ENCODE assay signal across 27 cellular contexts in the genomic region with DNA sequence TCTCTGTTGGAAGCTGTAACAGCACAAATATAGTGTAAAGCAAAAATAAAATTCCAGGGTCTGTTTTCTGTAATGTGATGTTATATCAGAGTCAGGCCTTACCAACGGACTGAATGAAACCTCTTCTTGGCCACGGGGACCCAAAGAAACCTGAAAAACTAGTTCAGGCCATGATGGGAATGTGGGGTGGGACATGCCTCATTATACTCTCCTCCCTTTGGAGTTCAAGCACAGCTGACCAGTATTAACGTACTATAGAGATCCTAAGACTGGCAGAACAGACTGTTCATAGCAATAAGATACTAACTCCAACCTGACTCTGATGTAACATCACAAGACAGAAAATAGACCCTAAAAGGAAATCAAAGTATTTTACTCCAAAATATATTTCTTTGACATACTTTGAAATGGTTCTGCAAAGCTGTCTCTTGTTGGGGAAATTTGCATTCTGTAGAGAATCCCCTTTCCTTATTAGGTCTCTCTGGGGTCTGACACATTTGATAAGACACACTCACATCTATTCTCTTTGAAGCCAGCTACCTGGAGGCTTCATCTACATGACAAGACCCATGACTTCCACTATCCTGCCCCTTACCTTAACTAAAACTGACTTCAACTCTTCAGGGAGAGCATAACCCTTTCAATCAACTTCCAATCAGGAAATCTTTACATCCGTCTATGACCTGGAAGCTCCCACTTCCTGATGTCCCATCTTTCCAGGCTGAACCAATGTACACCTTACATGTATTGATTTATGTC.
DNase-seq lines count a peak whose midpoint lies in the region; ATAC-seq, FAIRE-seq and TF ChIP-seq lines count a peak whose summit lies in the region.
"Had no signal": no experiment of that assay in that cellular context is flagged by ENCODE, and none has a peak within 500 bp of the region (broad histone marks: within the 10 kb centered on the region; RNA-seq: fewer than 3 reads in every experiment).

No MANE protein-coding gene starts in this region.

- no peak for FAIRE-seq in K562 (lab: Jason Lieb, UNC)
- FAIRE-seq: GM12892 had no signal

- no peaks in the 10 kb centered on the region for H3K27me3 Mint-ChIP-seq in type B pancreatic cell
- H3K27me3 Mint-ChIP-seq: CD4-positive, alpha-beta memory T cell had no signal

- H3K9ac ChIP-seq in HUES48 (ENCODE audit: low read depth, low read length) = no peak overlapping the region
- no peak overlapping the region for H3K9ac ChIP-seq in K562 (ENCODE audit: insufficient read depth in 1 of 2, low read depth in 2 of 2, low read length in 2 of 2)
- H3K9ac ChIP-seq in iPS-20b (ENCODE audit: low read depth, low read length) = peak overlapping the region; percentile 67; the same call in 1 of the 2 replicates

- no peaks in the 10 kb centered on the region for H4K20me1 ChIP-seq in K562 (replicated peaks; ENCODE audit: control insufficient read depth, insufficient read depth, low read length)

- no peak for TF ChIP-seq EP300 in K562 (IDR thresholded peaks at IDR 0.05; ENCODE audit: low read length)

- peak overlapping the region; percentile 66 for H3K27ac Mint-ChIP-seq in type B pancreatic cell
- H3K27ac Mint-ChIP-seq: CD4-positive, alpha-beta memory T cell had no signal

- no peak for TF ChIP-seq RAD21 in K562 (CRISPR knock-in tag; conservative IDR thresholded peaks at IDR 0.05 in 1 of 2, IDR thresholded peaks at IDR 0.05 in 1 of 2)

- TF ChIP-seq POLR2A in K562 (conservative IDR thresholded peaks at IDR 0.05) = no peak

- 60% methylated on average over 4 of the region's 4 CpGs for WGBS in K562 (ENCODE audit: insufficient coverage, low coverage, missing lambda C conversion rate)

- DNase-seq in K562 (ENCODE audit: extremely low read depth in 1 of 4, low spot score in 3 of 4) (no peak), type B pancreatic cell (ENCODE audit: extremely low spot score, unreplicated experiment) (no peak), NCI-H82 treated with DMSO at 0.1 percent for 48 hours (lab: John Stamatoyannopoulos, UW; ENCODE audit: unreplicated experiment) (no peak), NCI-H1694 treated with DMSO at 0.1 percent for 48 hours (lab: John Stamatoyannopoulos, UW) (no peak), NCI-H1048 (lab: John Stamatoyannopoulos, UW) (no peak)
- DNase-seq: C1 segment of cervical spinal cord; CD4-positive, alpha-beta memory T cell; COR-L47; DMS79 treated with DMSO at 0.1 percent for 48 hours; KG1; MG63; NCI-H1417; NCI-H1694; NCI-H2081; NCI-H2171; NCI-H226; NCI-H510A; NCI-H748 treated with DMSO at 0.1 percent for 48 hours; NK-92 treated with Interleukin-12 subunit alpha and Interleukin-12 subunit beta, amount 100 ng/mL, for 24 hours; PC-3 had no signal

- H3K79me2 ChIP-seq in K562 (ENCODE audit: control insufficient read depth, insufficient read depth, low read length) = peaks cover 68% of the 10 kb centered on the region

- H3K36me3 ChIP-seq in HUES48 (ENCODE audit: control insufficient read depth, insufficient read depth, low read length) (no peaks in the 10 kb centered on the region), K562 (ENCODE audit: control insufficient read depth, insufficient read depth, low read length) (peaks cover 16% of the 10 kb centered on the region; the same call in 2 of the 3 replicates), iPS-20b (ENCODE audit: insufficient read depth, low read depth, low read length) (no peaks in the 10 kb centered on the region)
- H3K36me3 ChIP-seq: MG63, SJCRH30 had no signal

- H3K27ac ChIP-seq in HUES48 (ENCODE audit: low read depth, low read length) (peak overlapping the region; percentile 76), K562 (ENCODE audit: extremely low read depth, low read depth, low read length) (no peak overlapping the region), iPS-20b (ENCODE audit: low read length) (peak overlapping the region; percentile 60)
- H3K27ac ChIP-seq: HL-60, SJCRH30 had no signal

- peaks cover 14% of the 10 kb centered on the region for H3K9me3 Mint-ChIP-seq in type B pancreatic cell

- in situ Hi-C loops in K562 (cut with MboI) = no loop called here

- peak overlapping the region; percentile 58 for H3K4me3 Mint-ChIP-seq in type B pancreatic cell
- H3K4me3 Mint-ChIP-seq: CD4-positive, alpha-beta memory T cell had no signal

- H3K4me1 ChIP-seq in HUES48 (ENCODE audit: control insufficient read depth, insufficient read depth, low read length) (peaks cover 28% of the 10 kb centered on the region), K562 (replicated peaks in 1 of 2; ENCODE audit: control insufficient read depth in 2 of 2, insufficient read depth in 2 of 2, low read length in 2 of 2) (peaks cover 0 to 13% of the 10 kb centered on the region in 2 experiments; a peak in 3 of 5 replicates), iPS-20b (ENCODE audit: insufficient read depth, low read length) (peaks cover 22% of the 10 kb centered on the region; the same call in 1 of the 2 replicates)
- H3K4me1 ChIP-seq: SJCRH30 had no signal

- TF ChIP-seq CTCF in K562 (IDR thresholded peaks at IDR 0.05 in 2 of 3, conservative IDR thresholded peaks at IDR 0.05 in 1 of 3; ENCODE audit: insufficient read depth in 2 of 3, low read depth in 1 of 3, low read length in 3 of 3) (no peak), type B pancreatic cell (conservative IDR thresholded peaks at IDR 0.05) (no peak)

- peaks cover 10% of the 10 kb centered on the region for H3K36me3 Mint-ChIP-seq in type B pancreatic cell
- H3K36me3 Mint-ChIP-seq: CD4-positive, alpha-beta memory T cell had no signal

- no peak for ATAC-seq in K562
- no peak for ATAC-seq in GM21526 (IDR thresholded peaks at IDR 0.05; ENCODE audit: low FRiP score, unreplicated experiment)
- ATAC-seq: PC-3, SK-N-SH treated with all-trans-retinoic acid at 6 μM for 48 hours had no signal

- H3K9me3 ChIP-seq in HUES48 (ENCODE audit: control insufficient read depth, insufficient read depth, low read length) (no peaks in the 10 kb centered on the region), K562 (replicated peaks; ENCODE audit: control insufficient read depth, insufficient read depth, low read depth, low read length) (no peaks in the 10 kb centered on the region; the same call in none of the 2 replicates), iPS-20b (ENCODE audit: insufficient read depth, low read depth, low read length) (no peaks in the 10 kb centered on the region)
- H3K9me3 ChIP-seq: MG63, SJCRH30 had no signal

- peaks cover 4% of the 10 kb centered on the region for H3K4me1 Mint-ChIP-seq in type B pancreatic cell (ENCODE audit: unreplicated experiment)
- H3K4me1 Mint-ChIP-seq: CD4-positive, alpha-beta memory T cell had no signal

- H3K9me1 ChIP-seq in K562 (ENCODE audit: control insufficient read depth, insufficient read depth, low read length) = no peaks in the 10 kb centered on the region

- H3K27me3 ChIP-seq in HUES48 (ENCODE audit: control insufficient read depth, insufficient read depth, low read length) (no peaks in the 10 kb centered on the region), K562 (ENCODE audit: control insufficient read depth in 2 of 2, insufficient read depth in 2 of 2, low read length in 2 of 2) (no peaks in the 10 kb centered on the region), iPS-20b (ENCODE audit: insufficient read depth, low read length) (no peaks in the 10 kb centered on the region)
- H3K27me3 ChIP-seq: MG63, SJCRH30 had no signal

- BruUV-seq in K562 (replicated peaks; lab: Mats Ljungman, UMichigan) = no TSS peak

- H3K4me3 ChIP-seq in HUES48 (ENCODE audit: low read depth, low read length) (no peak overlapping the region), K562 (no peak overlapping the region), iPS-20b (ENCODE audit: low read length) (peak overlapping the region; percentile 46)
- H3K4me3 ChIP-seq: MG63, SJCRH30 had no signal

- H3K4me2 ChIP-seq in K562 (ENCODE audit: insufficient read depth, low read length) = no peak overlapping the region

- CTCF ChIA-PET in K562 (lab: Yijun Ruan, JAX; ENCODE audit: low intra/inter-chr PET ratio) = no interaction called here

- no peak overlapping the region for H2AFZ ChIP-seq in K562 (ENCODE audit: low read depth, low read length)

- intact Hi-C loops in K562 (cut with micrococcal nuclease) = loop anchor here (5.0 to 10.0 kb wide), 2 partner anchors 83 to 300 kb away; no protein-coding TSS in a partner anchor

- POLR2A ChIA-PET in K562 (lab: Yijun Ruan, JAX) = interaction anchor here (1.0 kb wide), 1 partner anchor 9 kb away, joined by 4 read pairs; no protein-coding TSS in a partner anchor

TF ChIP-seq in K562, 482 proteins besides CTCF, POLR2A, EP300 and RAD21:
- TF ChIP-seq TEAD1 (CRISPR knock-in tag; IDR thresholded peaks at IDR 0.05) = no peak
- TF ChIP-seq NR2F6 (CRISPR knock-in tag; IDR thresholded peaks at IDR 0.05) = no peak
- no peak for TF ChIP-seq HMG20B (CRISPR knock-in tag; IDR thresholded peaks at IDR 0.05)
- TF ChIP-seq, protein P1, sequence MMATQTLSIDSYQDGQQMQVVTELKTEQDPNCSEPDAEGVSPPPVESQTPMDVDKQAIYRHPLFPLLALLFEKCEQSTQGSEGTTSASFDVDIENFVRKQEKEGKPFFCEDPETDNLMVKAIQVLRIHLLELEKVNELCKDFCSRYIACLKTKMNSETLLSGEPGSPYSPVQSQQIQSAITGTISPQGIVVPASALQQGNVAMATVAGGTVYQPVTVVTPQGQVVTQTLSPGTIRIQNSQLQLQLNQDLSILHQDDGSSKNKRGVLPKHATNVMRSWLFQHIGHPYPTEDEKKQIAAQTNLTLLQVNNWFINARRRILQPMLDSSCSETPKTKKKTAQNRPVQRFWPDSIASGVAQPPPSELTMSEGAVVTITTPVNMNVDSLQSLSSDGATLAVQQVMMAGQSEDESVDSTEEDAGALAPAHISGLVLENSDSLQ (IDR thresholded peaks at IDR 0.05) = 0 out of 2 replicates have a peak, but pooled peaks have one; percentile 5
- no peak for TF ChIP-seq NCOA4 (IDR thresholded peaks at IDR 0.05; ENCODE audit: partially characterized antibody)
- TF ChIP-seq, protein P2, sequence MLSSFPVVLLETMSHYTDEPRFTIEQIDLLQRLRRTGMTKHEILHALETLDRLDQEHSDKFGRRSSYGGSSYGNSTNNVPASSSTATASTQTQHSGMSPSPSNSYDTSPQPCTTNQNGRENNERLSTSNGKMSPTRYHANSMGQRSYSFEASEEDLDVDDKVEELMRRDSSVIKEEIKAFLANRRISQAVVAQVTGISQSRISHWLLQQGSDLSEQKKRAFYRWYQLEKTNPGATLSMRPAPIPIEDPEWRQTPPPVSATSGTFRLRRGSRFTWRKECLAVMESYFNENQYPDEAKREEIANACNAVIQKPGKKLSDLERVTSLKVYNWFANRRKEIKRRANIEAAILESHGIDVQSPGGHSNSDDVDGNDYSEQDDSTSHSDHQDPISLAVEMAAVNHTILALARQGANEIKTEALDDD (IDR thresholded peaks at IDR 0.05) = no peak
- TF ChIP-seq CBX3 (IDR thresholded peaks at IDR 0.05; ENCODE audit: borderline replicate concordance in 1 of 2, low read length in 2 of 2) = no peak
- TF ChIP-seq PHF20 (IDR thresholded peaks at IDR 0.05; ENCODE audit: partially characterized antibody) = no peak
